ENCODE assay signal across 17 cellular contexts in genomic region chr1:48875736-48876135, GRCh38.
"Had no signal": no experiment of that assay in that cellular context is flagged by ENCODE, and none has a peak within 500 bp of the region (broad histone marks: within the 10 kb centered on the region; RNA-seq: fewer than 3 reads in every experiment).

No MANE protein-coding gene starts in this region.

- H3K4me1 ChIP-seq: lower lobe of right lung, upper lobe of left lung had no signal

- H3K27me3 ChIP-seq: brain microvascular endothelial cell, neutrophil, spleen, upper lobe of left lung had no signal

- H3K4me3 ChIP-seq: lower lobe of right lung, spleen, upper lobe of left lung had no signal

- H3K27ac ChIP-seq: brain microvascular endothelial cell, lower lobe of right lung, neutrophil, spleen, upper lobe of left lung had no signal

- DNase-seq: activated CD4-positive, alpha-beta memory T cell treated with anti-CD3 and anti-CD28 coated beads for 36 hours; activated CD4-positive, CD25-positive, alpha-beta regulatory T cell treated with anti-CD3 and anti-CD28 coated beads, Interleukin-2, amount 50 U/mL, for 72 hours; activated effector memory CD4-positive, alpha-beta T cell treated with anti-CD3 and anti-CD28 coated beads, Interleukin-2, amount 50 U/mL, for 16 hours; activated T-cell treated with anti-CD3 and anti-CD28 coated beads, Interleukin-2, amount 50 U/mL, for 4 hours; brain microvascular endothelial cell; dermis blood vessel endothelial cell; glutamatergic neuron; lower lobe of right lung; naive thymus-derived CD4-positive, alpha-beta T cell; posterior cingulate gyrus; right cardiac atrium; spleen; stimulated activated CD4-positive, alpha-beta T cell treated with anti-CD3 and anti-CD28 coated beads, Interleukin-2, amount 100 ng/mL, for 24 hours; stimulated activated naive CD4-positive, alpha-beta T cell treated with Interleukin-2 at 50 U/mL for 16 hours; upper lobe of left lung had no signal

- H3K9me3 ChIP-seq: lower lobe of right lung, neutrophil, spleen, upper lobe of left lung had no signal

- ATAC-seq: activated naive CD4-positive, alpha-beta T cell treated with anti-CD3 and anti-CD28 coated beads, Interleukin-2, amount 50 U/mL, for 72 hours; activated T-cell treated with anti-CD3 and anti-CD28 coated beads, Interleukin-2, amount 50 U/mL, for 4 hours; lower lobe of right lung; naive thymus-derived CD4-positive, alpha-beta T cell; right cardiac atrium had no signal

- H3K36me3 ChIP-seq: brain microvascular endothelial cell, lower lobe of right lung, neutrophil, spleen, upper lobe of left lung had no signal
